Comparison of ENCODE assay signal across 26 cellular contexts in genomic region chr22:46465793-46466192, GRCh38.
DNase-seq lines count a peak whose midpoint lies in the region; ATAC-seq, FAIRE-seq and TF ChIP-seq lines count a peak whose summit lies in the region.
"Had no signal": no experiment of that assay in that cellular context is flagged by ENCODE, and none has a peak within 500 bp of the region (broad histone marks: within the 10 kb centered on the region; RNA-seq: fewer than 3 reads in every experiment).

No MANE protein-coding gene starts in this region.

- no peak overlapping the region for H3K4me3 Mint-ChIP-seq in T-helper 17 cell
- no peak overlapping the region for H3K4me3 Mint-ChIP-seq in CD8-positive, alpha-beta T cell
- H3K4me3 Mint-ChIP-seq: naive thymus-derived CD4-positive, alpha-beta T cell had no signal

- peaks cover 13% of the 10 kb centered on the region for H3K27me3 Mint-ChIP-seq in T-helper 17 cell
- H3K27me3 Mint-ChIP-seq in CD8-positive, alpha-beta T cell (ENCODE audit: low read depth), result no peaks in the 10 kb centered on the region

- H3K27ac ChIP-seq in lower lobe of right lung (peak overlapping the region; percentile 53), stomach (peak overlapping the region; percentile 54 to 77 (median 73))
- no peak overlapping the region for H3K27ac ChIP-seq in CD8-positive, alpha-beta T cell (ENCODE audit: low read depth, low read length)
- H3K27ac ChIP-seq: dorsolateral prefrontal cortex, gastrocnemius medialis, parathyroid adenoma, right atrium auricular region had no signal

- H3K27ac Mint-ChIP-seq in T-helper 17 cell, result peak overlapping the region; percentile 85
- no peak overlapping the region for H3K27ac Mint-ChIP-seq in CD8-positive, alpha-beta T cell
- H3K27ac Mint-ChIP-seq: naive thymus-derived CD4-positive, alpha-beta T cell had no signal

- no peaks in the 10 kb centered on the region for H3K9me3 ChIP-seq in T-helper 17 cell (ENCODE audit: control insufficient read depth, low read length, poor library complexity, severe bottlenecking)
- no peaks in the 10 kb centered on the region for H3K9me3 ChIP-seq in lower lobe of right lung
- H3K9me3 ChIP-seq in stomach, result no peaks in the 10 kb centered on the region
- H3K9me3 ChIP-seq in CD8-positive, alpha-beta T cell (ENCODE audit: low read length), result no peaks in the 10 kb centered on the region
- H3K9me3 ChIP-seq: gastrocnemius medialis, right atrium auricular region, SK-N-SH, spleen had no signal

- H3K4me3 ChIP-seq in lower lobe of right lung (no peak overlapping the region), stomach (no peak overlapping the region)
- H3K4me3 ChIP-seq in CD8-positive, alpha-beta T cell (ENCODE audit: low read depth, low read length), result no peak overlapping the region
- H3K4me3 ChIP-seq: dorsolateral prefrontal cortex, gastrocnemius medialis, right atrium auricular region, spleen had no signal

- WGBS in stomach, 5 donors, result 32 to 54% (median 41%) methylated on average over 10 to 12 of the region's 12 CpGs

- TF ChIP-seq CTCF in lower lobe of right lung (IDR thresholded peaks at IDR 0.05) (no peak), stomach (IDR thresholded peaks at IDR 0.05) (no peak)
- TF ChIP-seq CTCF in CD8-positive, alpha-beta T cell (IDR thresholded peaks at IDR 0.05), result no peak

- FAIRE-seq in urothelium cell line (lab: Jason Lieb, UNC), result no peak
- FAIRE-seq: astrocyte had no signal

- CTCF ChIA-PET in CD8-positive, alpha-beta T cell (lab: Charles Lee), result no interaction called here

- intact Hi-C loops in lower lobe of right lung (cut with DNase I) (no loop called here), stomach (cut with DNase I; ENCODE audit: low total_unique reads) (no loop called here)
- intact Hi-C loops in CD8-positive, alpha-beta T cell (cut with DNase I, micrococcal nuclease), result no loop called here

- H3K36me3 Mint-ChIP-seq in T-helper 17 cell (ENCODE audit: low read depth), result no peaks in the 10 kb centered on the region
- H3K36me3 Mint-ChIP-seq in CD8-positive, alpha-beta T cell, result no peaks in the 10 kb centered on the region
- H3K36me3 Mint-ChIP-seq: naive thymus-derived CD4-positive, alpha-beta T cell had no signal

- H3K36me3 ChIP-seq in lower lobe of right lung (no peaks in the 10 kb centered on the region), stomach (peaks cover 0 to 12% (median 6%) of the 10 kb centered on the region in 4 donors)
- no peaks in the 10 kb centered on the region for H3K36me3 ChIP-seq in CD8-positive, alpha-beta T cell (ENCODE audit: insufficient read depth, low read length)
- H3K36me3 ChIP-seq: gastrocnemius medialis, right atrium auricular region, spleen had no signal

- TF ChIP-seq EP300 in stomach (IDR thresholded peaks at IDR 0.05), result no peak

- H3K27me3 ChIP-seq in lower lobe of right lung (ENCODE audit: low read depth) (no peaks in the 10 kb centered on the region), stomach (peaks cover 0 to 22% (median 0%) of the 10 kb centered on the region in 3 donors)
- H3K27me3 ChIP-seq in CD8-positive, alpha-beta T cell (ENCODE audit: insufficient read depth, low read length), result no peaks in the 10 kb centered on the region
- H3K27me3 ChIP-seq: right atrium auricular region had no signal

- ATAC-seq in T-helper 17 cell (no peak), lower lobe of right lung (peak; percentile 76 to 77)
- no peak for ATAC-seq in CD8-positive, alpha-beta T cell
- ATAC-seq: gastrocnemius medialis; left colon; naive thymus-derived CD4-positive, alpha-beta T cell had no signal

- DNase-seq in DMS79 treated with DMSO at 0.1 percent for 48 hours (lab: John Stamatoyannopoulos, UW), result peak; percentile 50
- no peak for DNase-seq in T-helper 17 cell
- DNase-seq in lower lobe of right lung, result peak; percentile 71
- DNase-seq in stomach, result peak; percentile 78
- DNase-seq in NCI-H446 treated with DMSO at 0.1 percent for 48 hours (lab: John Stamatoyannopoulos, UW), result no peak
- DNase-seq in urothelium cell line (ENCODE audit: low spot score), result no peak
- DNase-seq in CD8-positive, alpha-beta T cell, result no peak
- DNase-seq: activated CD4-positive, alpha-beta T cell treated with anti-CD3 and anti-CD28 coated beads for 1 hour; activated CD8-positive, alpha-beta memory T cell treated with anti-CD3 and anti-CD28 coated beads for 24 hours; activated effector memory CD4-positive, alpha-beta T cell treated with anti-CD3 and anti-CD28 coated beads, Interleukin-2, amount 50 U/mL, for 16 hours; activated T-cell treated with anti-CD3 and anti-CD28 coated beads, Interleukin-2, amount 50 U/mL, for 1 hour; dorsolateral prefrontal cortex; gastrocnemius medialis; left colon; midbrain; naive thymus-derived CD4-positive, alpha-beta T cell; NCI-H1092 treated with DMSO at 0.1 percent for 48 hours; NCI-H1930; NCI-H226; NCI-H748 treated with DMSO at 0.1 percent for 48 hours; SK-N-SH; spleen; T-helper 2 cell had no signal

- H3K9me3 Mint-ChIP-seq in CD8-positive, alpha-beta T cell, result no peaks in the 10 kb centered on the region

- POLR2A ChIA-PET in CD8-positive, alpha-beta T cell (lab: Charles Lee), result no interaction called here

- H3K4me1 ChIP-seq in lower lobe of right lung, result peaks cover 5% of the 10 kb centered on the region
- peaks cover 9 to 21% (median 19%) of the 10 kb centered on the region in 4 donors for H3K4me1 ChIP-seq in stomach
- H3K4me1 ChIP-seq in CD8-positive, alpha-beta T cell (ENCODE audit: insufficient read depth, low read length), result no peaks in the 10 kb centered on the region
- H3K4me1 ChIP-seq: gastrocnemius medialis, parathyroid adenoma had no signal

- no peaks in the 10 kb centered on the region for H3K4me1 Mint-ChIP-seq in T-helper 17 cell
- H3K4me1 Mint-ChIP-seq in CD8-positive, alpha-beta T cell (ENCODE audit: low read depth), result no peaks in the 10 kb centered on the region
- H3K4me1 Mint-ChIP-seq: naive thymus-derived CD4-positive, alpha-beta T cell had no signal

- TF ChIP-seq POLR2A in stomach (IDR thresholded peaks at IDR 0.05), result no peak

Comparison
In these comparisons a context has a peak if more than half of its experiments do, and no peak if none do; other contexts are left out.
1. DNase-seq: peak in DMS79 treated with DMSO at 0.1 percent for 48 hours (single experiment), lower lobe of right lung (single experiment) and stomach (single experiment); none in T-helper 17 cell (0 of 3), NCI-H446 treated with DMSO at 0.1 percent for 48 hours (single experiment), urothelium cell line (single experiment) and CD8-positive, alpha-beta T cell (0 of 7).
2. ATAC-seq: peak in lower lobe of right lung (2 of 2); none in T-helper 17 cell (single experiment) and CD8-positive, alpha-beta T cell (single experiment).